In the genomic region with DNA sequence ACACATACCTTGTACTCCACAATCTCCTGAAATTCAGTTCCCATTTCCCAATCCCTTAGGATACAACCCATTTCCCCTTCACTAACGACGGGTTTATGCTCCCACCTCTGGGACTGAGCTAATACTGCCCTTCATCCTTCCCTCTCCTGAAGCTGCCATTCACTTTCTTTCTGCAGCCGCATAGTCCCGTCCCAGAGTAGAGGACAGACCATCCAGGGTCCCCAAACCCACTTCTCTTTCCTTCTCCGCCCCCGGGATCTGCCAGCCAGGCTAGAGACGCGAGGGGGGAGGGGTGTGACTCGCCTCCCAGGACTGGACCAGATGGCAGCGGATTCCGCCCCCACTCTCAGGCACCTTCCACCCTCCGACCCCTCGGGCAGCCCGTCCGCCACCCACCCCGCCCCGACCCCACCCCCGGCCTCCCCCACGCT, we compare ENCODE assay signal across 8 cellular contexts. TPM values are rescaled to one million over a fixed set of nuclear protein-coding genes. Genes with fewer than 3 reads are reported as not detected.
A peak's percentile ranks its signal among the peaks of the same experiment; 100 is the strongest.
DNase-seq lines count a peak whose midpoint lies in the region; ATAC-seq, FAIRE-seq and TF ChIP-seq lines count a peak whose summit lies in the region.

No MANE protein-coding gene starts in this region.

- H3K36me3 ChIP-seq in endodermal cell (ENCODE audit: control insufficient read depth, insufficient read depth, low read length) (peaks cover 7% of the 10 kb centered on the region), mucosa of descending colon (ENCODE audit: low read depth) (no peaks in the 10 kb centered on the region)

- TF ChIP-seq POLR2A in GM12892 (IDR thresholded peaks at IDR 0.05; ENCODE audit: low read depth, low read length): no peak

- peaks cover 8% of the 10 kb centered on the region for H3K4me1 Mint-ChIP-seq in endodermal cell
- H3K4me1 Mint-ChIP-seq in stimulated activated naive B cell treated with anti-CD40 and anti-IgM and Interleukin-4, amounts not matched to agents 10 μg/mL and 1 μg/mL and 100 μg/mL, for 72 hours: peaks cover 18 to 37% of the 10 kb centered on the region in 2 donors

- no peaks in the 10 kb centered on the region for H3K9me3 ChIP-seq in endodermal cell (ENCODE audit: control insufficient read depth, low read length)
- no peaks in the 10 kb centered on the region for H3K9me3 ChIP-seq in mucosa of descending colon

- ATAC-seq in GM21526 (IDR thresholded peaks at IDR 0.05; ENCODE audit: low FRiP score, unreplicated experiment) (peak; percentile 23), mucosa of descending colon (peak; percentile 62)
- ATAC-seq in stimulated activated naive B cell treated with anti-CD40 and anti-IgM and Interleukin-4, amounts not matched to agents 10 μg/mL and 1 μg/mL and 100 μg/mL, for 72 hours (replicated peaks): peak; percentile 51 to 55

- intact Hi-C loops in mucosa of descending colon (cut with DNase I, micrococcal nuclease): no loop called here

- 2 to 3% methylated on average over 6 to 12 of the region's 19 CpGs for WGBS in endodermal cell (ENCODE audit: insufficient coverage in 1 of 2, insufficient read length in 1 of 2), 2 experiments

- peak overlapping the region; percentile 26 for H3K27ac Mint-ChIP-seq in endodermal cell
- H3K27ac Mint-ChIP-seq in stimulated activated naive B cell treated with anti-CD40 and anti-IgM and Interleukin-4, amounts not matched to agents 10 μg/mL and 1 μg/mL and 100 μg/mL, for 72 hours: peak overlapping the region; percentile 68

- H3K36me3 Mint-ChIP-seq in endodermal cell (ENCODE audit: low read depth): peaks cover 18% of the 10 kb centered on the region
- H3K36me3 Mint-ChIP-seq in stimulated activated naive B cell treated with anti-CD40 and anti-IgM and Interleukin-4, amounts not matched to agents 10 μg/mL and 1 μg/mL and 100 μg/mL, for 72 hours: peaks cover 6 to 9% of the 10 kb centered on the region in 2 donors

- no peak for FAIRE-seq in GM12892 (lab: Jason Lieb, UNC)

- DNase-seq in CD1c-positive myeloid dendritic cell (ENCODE audit: extremely low spot score): peak; percentile 67
- DNase-seq in M059J (ENCODE audit: low read depth): peak; percentile 35
- peak; percentile 10 to 20 for DNase-seq in activated CD4-positive, alpha-beta T cell treated with anti-CD3 and anti-CD28 coated beads, Interleukin-2, amount 50 U/mL, for 4 hours
- peak; percentile 85 for DNase-seq in endodermal cell
- DNase-seq in mucosa of descending colon: peak; percentile 69 to 81 (median 72)
- DNase-seq in stimulated activated naive B cell treated with anti-CD40 and anti-IgM and Interleukin-4, amounts not matched to agents 10 μg/mL and 1 μg/mL and 100 μg/mL, for 72 hours: peak; percentile 16
- DNase-seq in GM12892 (ENCODE audit: insufficient read length): no peak

- no peak overlapping the region for H3K27ac ChIP-seq in endodermal cell (ENCODE audit: low read depth, low read length)

- no peaks in the 10 kb centered on the region for H3K9me3 Mint-ChIP-seq in endodermal cell
- no peaks in the 10 kb centered on the region for H3K9me3 Mint-ChIP-seq in stimulated activated naive B cell treated with anti-CD40 and anti-IgM and Interleukin-4, amounts not matched to agents 10 μg/mL and 1 μg/mL and 100 μg/mL, for 72 hours

- H3K27me3 Mint-ChIP-seq in endodermal cell (ENCODE audit: insufficient read depth): peaks cover 14% of the 10 kb centered on the region
- no peaks in the 10 kb centered on the region for H3K27me3 Mint-ChIP-seq in stimulated activated naive B cell treated with anti-CD40 and anti-IgM and Interleukin-4, amounts not matched to agents 10 μg/mL and 1 μg/mL and 100 μg/mL, for 72 hours

- peak overlapping the region; percentile 76 for H3K4me3 Mint-ChIP-seq in endodermal cell
- H3K4me3 Mint-ChIP-seq in stimulated activated naive B cell treated with anti-CD40 and anti-IgM and Interleukin-4, amounts not matched to agents 10 μg/mL and 1 μg/mL and 100 μg/mL, for 72 hours: peak overlapping the region; percentile 93 to 98

- peak overlapping the region; percentile 95 for H3K4me3 ChIP-seq in endodermal cell (ENCODE audit: low read length)
- H3K4me3 ChIP-seq in mucosa of descending colon: peak overlapping the region; percentile 92

- peak overlapping the region; percentile 50 for H3K9ac ChIP-seq in endodermal cell (ENCODE audit: extremely low read depth, low read length, poor library complexity, severe bottlenecking)

- no peaks in the 10 kb centered on the region for H3K4me1 ChIP-seq in endodermal cell (ENCODE audit: control insufficient read depth, insufficient read depth, low read length)
- H3K4me1 ChIP-seq in mucosa of descending colon (ENCODE audit: low read depth): peaks cover 23% of the 10 kb centered on the region

- peaks cover 13% of the 10 kb centered on the region for H3K27me3 ChIP-seq in endodermal cell (ENCODE audit: control insufficient read depth, insufficient read depth, low read length, poor library complexity, severe bottlenecking)

- TF ChIP-seq CTCF in endodermal cell (conservative IDR thresholded peaks at IDR 0.05) (no peak), mucosa of descending colon (IDR thresholded peaks at IDR 0.05) (no peak)

RNA-seq across cellular contexts. Expression of gene ABL2, which starts 0.7 kb away (rescaled TPM):
- total RNA-seq in M059J (2014; rRNA removed; shearing (Covaris generic)): 17.3 and 38.3 TPM in 2 replicates
- total RNA-seq in endodermal cell: 10 to 100 TPM; 20.2 to 28.0 TPM
- polyA plus RNA-seq in endodermal cell (2013, experiment 1 of 2): 11.5 TPM
- polyA plus RNA-seq in endodermal cell (2013, experiment 2 of 2): 12.6 TPM
- 10 to 100 TPM; 14.8 to 22.2 (median 18.6) TPM for total RNA-seq in mucosa of descending colon
- polyA plus RNA-seq in GM12892 (2012; ENCODE audit: missing spikeins): 2.7 TPM
